In the genomic region with DNA sequence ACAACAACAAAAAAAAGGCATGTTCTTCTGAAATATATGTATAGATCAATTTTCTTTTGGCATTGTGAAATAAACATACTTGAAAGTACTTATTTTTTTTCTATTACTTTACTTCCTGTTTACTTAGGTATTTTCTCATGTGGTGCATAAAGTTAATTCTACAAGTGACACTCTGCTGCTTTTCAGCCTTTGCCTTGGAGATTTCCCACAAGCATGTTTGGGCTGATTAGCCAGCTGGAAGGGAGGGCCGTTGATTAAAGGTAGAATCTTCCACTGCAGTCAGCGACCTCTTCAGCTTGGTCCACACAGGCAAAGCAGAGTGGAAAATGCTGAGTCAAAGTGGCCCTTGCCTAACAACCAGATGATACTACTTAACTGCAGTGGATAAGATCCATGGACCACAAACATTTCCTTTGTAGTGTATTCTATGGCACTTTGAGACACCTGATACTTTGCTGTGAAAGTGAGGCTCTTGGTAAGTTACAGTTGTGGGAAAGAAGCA, we compare ENCODE assay signal across 9 cellular contexts.
A peak's percentile ranks its signal among the peaks of the same experiment; 100 is the strongest.
DNase-seq lines count a peak whose midpoint lies in the region; ATAC-seq and TF ChIP-seq lines count a peak whose summit lies in the region.
"Had no signal": no experiment of that assay in that cellular context is flagged by ENCODE, and none has a peak within 500 bp of the region (broad histone marks: within the 10 kb centered on the region; RNA-seq: fewer than 3 reads in every experiment).

No MANE protein-coding gene starts in this region.

- CTCF ChIA-PET in naive thymus-derived CD4-positive, alpha-beta T cell (lab: Charles Lee): no interaction called here

- peaks cover 20% of the 10 kb centered on the region for H3K4me1 Mint-ChIP-seq in HFFc6 (ENCODE audit: low read depth)
- no peaks in the 10 kb centered on the region for H3K4me1 Mint-ChIP-seq in naive thymus-derived CD4-positive, alpha-beta T cell

- H3K27ac ChIP-seq in naive thymus-derived CD4-positive, alpha-beta T cell (ENCODE audit: low read depth, low read length): no peak overlapping the region
- H3K27ac ChIP-seq: BLaER1 had no signal

- no peaks in the 10 kb centered on the region for H3K4me1 ChIP-seq in naive thymus-derived CD4-positive, alpha-beta T cell (ENCODE audit: control insufficient read depth in 2 of 2, insufficient read depth in 2 of 2, low read length in 2 of 2)

- H3K4me3 Mint-ChIP-seq in HFFc6: no peak overlapping the region
- H3K4me3 Mint-ChIP-seq in naive thymus-derived CD4-positive, alpha-beta T cell: no peak overlapping the region

- H3K9me3 ChIP-seq in naive thymus-derived CD4-positive, alpha-beta T cell (ENCODE audit: control insufficient read depth in 2 of 3, low read length in 3 of 3): no peaks in the 10 kb centered on the region

- intact Hi-C loops in naive thymus-derived CD4-positive, alpha-beta T cell (cut with micrococcal nuclease): no loop called here

- H3K9me3 Mint-ChIP-seq in HFFc6: no peaks in the 10 kb centered on the region
- H3K9me3 Mint-ChIP-seq in naive thymus-derived CD4-positive, alpha-beta T cell: peaks cover 0 to 11% (median 3%) of the 10 kb centered on the region in 11 donors

- H3K27me3 Mint-ChIP-seq in HFFc6 (ENCODE audit: insufficient read depth): no peaks in the 10 kb centered on the region
- no peaks in the 10 kb centered on the region for H3K27me3 Mint-ChIP-seq in naive thymus-derived CD4-positive, alpha-beta T cell

- H3K36me3 Mint-ChIP-seq in HFFc6 (ENCODE audit: low read depth): no peaks in the 10 kb centered on the region
- no peaks in the 10 kb centered on the region for H3K36me3 Mint-ChIP-seq in naive thymus-derived CD4-positive, alpha-beta T cell

- no peaks in the 10 kb centered on the region for H3K27me3 ChIP-seq in naive thymus-derived CD4-positive, alpha-beta T cell (ENCODE audit: control insufficient read depth in 2 of 2, insufficient read depth in 2 of 2, low read length in 2 of 2)
- H3K27me3 ChIP-seq: BLaER1 had no signal

- no peak overlapping the region for H3K4me3 ChIP-seq in foreskin fibroblast (ENCODE audit: low read depth in 1 of 2, low read length in 2 of 2)
- H3K4me3 ChIP-seq in naive thymus-derived CD4-positive, alpha-beta T cell (ENCODE audit: low read length): no peak overlapping the region
- H3K4me3 ChIP-seq: BLaER1 had no signal

- DNase-seq in NCI-H1092 treated with DMSO at 0.1 percent for 48 hours (lab: John Stamatoyannopoulos, UW) (peak; percentile 4), NCI-H1092 (lab: John Stamatoyannopoulos, UW) (no peak), HFFc6 (peak; percentile 43), NCI-H226 (peak; percentile 64), foreskin fibroblast (peak; percentile 79 to 82), HK-2 (ENCODE audit: unreplicated experiment) (no peak)
- no peak for DNase-seq in naive thymus-derived CD4-positive, alpha-beta T cell

- H3K27ac Mint-ChIP-seq in HFFc6: peak overlapping the region; percentile 3; the same call in 1 of the 2 replicates
- no peak overlapping the region for H3K27ac Mint-ChIP-seq in naive thymus-derived CD4-positive, alpha-beta T cell

- no peak for ATAC-seq in naive thymus-derived CD4-positive, alpha-beta T cell
- ATAC-seq in HG02970 (IDR thresholded peaks at IDR 0.05; ENCODE audit: low FRiP score, unreplicated experiment): no peak

- TF ChIP-seq CTCF in HFFc6 (IDR thresholded peaks at IDR 0.05) (no peak), foreskin fibroblast (IDR thresholded peaks at IDR 0.05; ENCODE audit: low read depth, low read length) (no peak)

- no peaks in the 10 kb centered on the region for H3K36me3 ChIP-seq in naive thymus-derived CD4-positive, alpha-beta T cell (ENCODE audit: control insufficient read depth in 2 of 3, insufficient read depth in 3 of 3, low read length in 3 of 3)
- H3K36me3 ChIP-seq: BLaER1 had no signal

- POLR2A ChIA-PET in naive thymus-derived CD4-positive, alpha-beta T cell (lab: Charles Lee): no interaction called here

Comparison
In these comparisons a context has a peak if more than half of its experiments do, and no peak if none do; other contexts are left out.
1. DNase-seq: peak in NCI-H1092 treated with DMSO at 0.1 percent for 48 hours (single experiment), HFFc6 (single experiment), NCI-H226 (single experiment) and foreskin fibroblast (2 of 2); none in NCI-H1092 (single experiment), HK-2 (single experiment) and naive thymus-derived CD4-positive, alpha-beta T cell (0 of 9).